ENCODE assay signal across 1 cellular context in the genomic region with DNA sequence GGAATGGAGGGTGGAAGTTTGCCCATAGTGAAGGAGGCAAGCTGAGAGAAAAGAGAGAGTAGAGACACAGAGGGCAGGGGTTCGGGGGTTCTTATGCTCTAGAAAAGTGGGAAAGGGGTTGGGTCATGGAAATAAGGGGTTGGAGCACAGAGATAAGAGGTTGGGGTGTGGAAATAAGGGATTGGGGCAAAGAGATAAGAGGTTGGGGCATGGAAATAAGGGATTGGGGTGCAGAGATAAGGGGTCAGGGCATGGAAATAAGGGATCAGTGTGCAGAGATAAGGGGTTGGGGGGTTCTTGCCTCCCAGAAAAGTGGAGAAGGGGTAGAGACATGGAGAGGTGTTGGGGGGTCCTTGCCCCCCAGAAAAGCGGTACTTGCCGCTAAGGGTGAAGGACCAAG.
TF ChIP-seq lines count a peak whose summit lies in the region.

No MANE protein-coding gene starts in this region.

TF ChIP-seq in K562, 482 proteins besides CTCF, POLR2A, EP300 and RAD21 (continued from another document and continues in another):
- TF ChIP-seq, protein P1, sequence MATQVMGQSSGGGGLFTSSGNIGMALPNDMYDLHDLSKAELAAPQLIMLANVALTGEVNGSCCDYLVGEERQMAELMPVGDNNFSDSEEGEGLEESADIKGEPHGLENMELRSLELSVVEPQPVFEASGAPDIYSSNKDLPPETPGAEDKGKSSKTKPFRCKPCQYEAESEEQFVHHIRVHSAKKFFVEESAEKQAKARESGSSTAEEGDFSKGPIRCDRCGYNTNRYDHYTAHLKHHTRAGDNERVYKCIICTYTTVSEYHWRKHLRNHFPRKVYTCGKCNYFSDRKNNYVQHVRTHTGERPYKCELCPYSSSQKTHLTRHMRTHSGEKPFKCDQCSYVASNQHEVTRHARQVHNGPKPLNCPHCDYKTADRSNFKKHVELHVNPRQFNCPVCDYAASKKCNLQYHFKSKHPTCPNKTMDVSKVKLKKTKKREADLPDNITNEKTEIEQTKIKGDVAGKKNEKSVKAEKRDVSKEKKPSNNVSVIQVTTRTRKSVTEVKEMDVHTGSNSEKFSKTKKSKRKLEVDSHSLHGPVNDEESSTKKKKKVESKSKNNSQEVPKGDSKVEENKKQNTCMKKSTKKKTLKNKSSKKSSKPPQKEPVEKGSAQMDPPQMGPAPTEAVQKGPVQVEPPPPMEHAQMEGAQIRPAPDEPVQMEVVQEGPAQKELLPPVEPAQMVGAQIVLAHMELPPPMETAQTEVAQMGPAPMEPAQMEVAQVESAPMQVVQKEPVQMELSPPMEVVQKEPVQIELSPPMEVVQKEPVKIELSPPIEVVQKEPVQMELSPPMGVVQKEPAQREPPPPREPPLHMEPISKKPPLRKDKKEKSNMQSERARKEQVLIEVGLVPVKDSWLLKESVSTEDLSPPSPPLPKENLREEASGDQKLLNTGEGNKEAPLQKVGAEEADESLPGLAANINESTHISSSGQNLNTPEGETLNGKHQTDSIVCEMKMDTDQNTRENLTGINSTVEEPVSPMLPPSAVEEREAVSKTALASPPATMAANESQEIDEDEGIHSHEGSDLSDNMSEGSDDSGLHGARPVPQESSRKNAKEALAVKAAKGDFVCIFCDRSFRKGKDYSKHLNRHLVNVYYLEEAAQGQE (CRISPR knock-in tag; IDR thresholded peaks at IDR 0.05; ENCODE audit: low read depth) = no peak
- TF ChIP-seq MED1 (CRISPR knock-in tag; IDR thresholded peaks at IDR 0.05; ENCODE audit: borderline replicate concordance) = no peak
- peak; percentile 86 for TF ChIP-seq NCOA4 (IDR thresholded peaks at IDR 0.05; ENCODE audit: partially characterized antibody)
- TF ChIP-seq, protein P2, sequence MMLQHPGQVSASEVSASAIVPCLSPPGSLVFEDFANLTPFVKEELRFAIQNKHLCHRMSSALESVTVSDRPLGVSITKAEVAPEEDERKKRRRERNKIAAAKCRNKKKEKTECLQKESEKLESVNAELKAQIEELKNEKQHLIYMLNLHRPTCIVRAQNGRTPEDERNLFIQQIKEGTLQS (IDR thresholded peaks at IDR 0.05) = 0 out of 2 replicates have a peak, but pooled peaks have one; percentile 13
- TF ChIP-seq, protein P2 (CRISPR knock-in tag; conservative IDR thresholded peaks at IDR 0.05) = no peak
- TF ChIP-seq, protein P3, sequence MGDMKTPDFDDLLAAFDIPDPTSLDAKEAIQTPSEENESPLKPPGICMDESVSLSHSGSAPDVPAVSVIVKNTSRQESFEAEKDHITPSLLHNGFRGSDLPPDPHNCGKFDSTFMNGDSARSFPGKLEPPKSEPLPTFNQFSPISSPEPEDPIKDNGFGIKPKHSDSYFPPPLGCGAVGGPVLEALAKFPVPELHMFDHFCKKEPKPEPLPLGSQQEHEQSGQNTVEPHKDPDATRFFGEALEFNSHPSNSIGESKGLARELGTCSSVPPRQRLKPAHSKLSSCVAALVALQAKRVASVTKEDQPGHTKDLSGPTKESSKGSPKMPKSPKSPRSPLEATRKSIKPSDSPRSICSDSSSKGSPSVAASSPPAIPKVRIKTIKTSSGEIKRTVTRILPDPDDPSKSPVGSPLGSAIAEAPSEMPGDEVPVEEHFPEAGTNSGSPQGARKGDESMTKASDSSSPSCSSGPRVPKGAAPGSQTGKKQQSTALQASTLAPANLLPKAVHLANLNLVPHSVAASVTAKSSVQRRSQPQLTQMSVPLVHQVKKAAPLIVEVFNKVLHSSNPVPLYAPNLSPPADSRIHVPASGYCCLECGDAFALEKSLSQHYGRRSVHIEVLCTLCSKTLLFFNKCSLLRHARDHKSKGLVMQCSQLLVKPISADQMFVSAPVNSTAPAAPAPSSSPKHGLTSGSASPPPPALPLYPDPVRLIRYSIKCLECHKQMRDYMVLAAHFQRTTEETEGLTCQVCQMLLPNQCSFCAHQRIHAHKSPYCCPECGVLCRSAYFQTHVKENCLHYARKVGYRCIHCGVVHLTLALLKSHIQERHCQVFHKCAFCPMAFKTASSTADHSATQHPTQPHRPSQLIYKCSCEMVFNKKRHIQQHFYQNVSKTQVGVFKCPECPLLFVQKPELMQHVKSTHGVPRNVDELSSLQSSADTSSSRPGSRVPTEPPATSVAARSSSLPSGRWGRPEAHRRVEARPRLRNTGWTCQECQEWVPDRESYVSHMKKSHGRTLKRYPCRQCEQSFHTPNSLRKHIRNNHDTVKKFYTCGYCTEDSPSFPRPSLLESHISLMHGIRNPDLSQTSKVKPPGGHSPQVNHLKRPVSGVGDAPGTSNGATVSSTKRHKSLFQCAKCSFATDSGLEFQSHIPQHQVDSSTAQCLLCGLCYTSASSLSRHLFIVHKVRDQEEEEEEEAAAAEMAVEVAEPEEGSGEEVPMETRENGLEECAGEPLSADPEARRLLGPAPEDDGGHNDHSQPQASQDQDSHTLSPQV (IDR thresholded peaks at IDR 0.05) = no peak
- no peak for TF ChIP-seq TAF15 (IDR thresholded peaks at IDR 0.05; ENCODE audit: low read depth, low read length)
- no peak for TF ChIP-seq NFXL1 (CRISPR knock-in tag; IDR thresholded peaks at IDR 0.05)
- no peak for TF ChIP-seq ASH1L (IDR thresholded peaks at IDR 0.05; ENCODE audit: borderline replicate concordance, low read depth, partially characterized antibody)
- TF ChIP-seq KAT2B (IDR thresholded peaks at IDR 0.05; ENCODE audit: low read depth, low read length) = no peak
- TF ChIP-seq ARID3A (IDR thresholded peaks at IDR 0.05; ENCODE audit: borderline replicate concordance, low read depth, low read length) = no peak
- no peak for TF ChIP-seq U2AF1 (optimal IDR thresholded peaks at IDR 0.05; ENCODE audit: low read depth, low read length)
- peak; percentile 93 for TF ChIP-seq MTA1 (IDR thresholded peaks at IDR 0.05; ENCODE audit: borderline replicate concordance)
- no peak for TF ChIP-seq ESRRB (CRISPR knock-in tag; IDR thresholded peaks at IDR 0.05; ENCODE audit: borderline replicate concordance)
- no peak for TF ChIP-seq PATZ1 (CRISPR knock-in tag; IDR thresholded peaks at IDR 0.05; ENCODE audit: borderline replicate concordance)
- TF ChIP-seq, protein P4, sequence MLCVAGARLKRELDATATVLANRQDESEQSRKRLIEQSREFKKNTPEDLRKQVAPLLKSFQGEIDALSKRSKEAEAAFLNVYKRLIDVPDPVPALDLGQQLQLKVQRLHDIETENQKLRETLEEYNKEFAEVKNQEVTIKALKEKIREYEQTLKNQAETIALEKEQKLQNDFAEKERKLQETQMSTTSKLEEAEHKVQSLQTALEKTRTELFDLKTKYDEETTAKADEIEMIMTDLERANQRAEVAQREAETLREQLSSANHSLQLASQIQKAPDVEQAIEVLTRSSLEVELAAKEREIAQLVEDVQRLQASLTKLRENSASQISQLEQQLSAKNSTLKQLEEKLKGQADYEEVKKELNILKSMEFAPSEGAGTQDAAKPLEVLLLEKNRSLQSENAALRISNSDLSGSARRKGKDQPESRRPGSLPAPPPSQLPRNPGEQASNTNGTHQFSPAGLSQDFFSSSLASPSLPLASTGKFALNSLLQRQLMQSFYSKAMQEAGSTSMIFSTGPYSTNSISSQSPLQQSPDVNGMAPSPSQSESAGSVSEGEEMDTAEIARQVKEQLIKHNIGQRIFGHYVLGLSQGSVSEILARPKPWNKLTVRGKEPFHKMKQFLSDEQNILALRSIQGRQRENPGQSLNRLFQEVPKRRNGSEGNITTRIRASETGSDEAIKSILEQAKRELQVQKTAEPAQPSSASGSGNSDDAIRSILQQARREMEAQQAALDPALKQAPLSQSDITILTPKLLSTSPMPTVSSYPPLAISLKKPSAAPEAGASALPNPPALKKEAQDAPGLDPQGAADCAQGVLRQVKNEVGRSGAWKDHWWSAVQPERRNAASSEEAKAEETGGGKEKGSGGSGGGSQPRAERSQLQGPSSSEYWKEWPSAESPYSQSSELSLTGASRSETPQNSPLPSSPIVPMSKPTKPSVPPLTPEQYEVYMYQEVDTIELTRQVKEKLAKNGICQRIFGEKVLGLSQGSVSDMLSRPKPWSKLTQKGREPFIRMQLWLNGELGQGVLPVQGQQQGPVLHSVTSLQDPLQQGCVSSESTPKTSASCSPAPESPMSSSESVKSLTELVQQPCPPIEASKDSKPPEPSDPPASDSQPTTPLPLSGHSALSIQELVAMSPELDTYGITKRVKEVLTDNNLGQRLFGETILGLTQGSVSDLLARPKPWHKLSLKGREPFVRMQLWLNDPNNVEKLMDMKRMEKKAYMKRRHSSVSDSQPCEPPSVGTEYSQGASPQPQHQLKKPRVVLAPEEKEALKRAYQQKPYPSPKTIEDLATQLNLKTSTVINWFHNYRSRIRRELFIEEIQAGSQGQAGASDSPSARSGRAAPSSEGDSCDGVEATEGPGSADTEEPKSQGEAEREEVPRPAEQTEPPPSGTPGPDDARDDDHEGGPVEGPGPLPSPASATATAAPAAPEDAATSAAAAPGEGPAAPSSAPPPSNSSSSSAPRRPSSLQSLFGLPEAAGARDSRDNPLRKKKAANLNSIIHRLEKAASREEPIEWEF (CRISPR knock-in tag; IDR thresholded peaks at IDR 0.05) = no peak
- no peak for TF ChIP-seq ZC3H4 (CRISPR knock-in tag; IDR thresholded peaks at IDR 0.05; ENCODE audit: borderline replicate concordance)
- TF ChIP-seq ZNF23 (CRISPR knock-in tag; IDR thresholded peaks at IDR 0.05) = no peak
- no peak for TF ChIP-seq NR3C1 (CRISPR knock-in tag; IDR thresholded peaks at IDR 0.05)
- no peak for TF ChIP-seq DIDO1 (tag; IDR thresholded peaks at IDR 0.05; ENCODE audit: low read depth)
- no peak for TF ChIP-seq SP1 (CRISPR knock-in tag; IDR thresholded peaks at IDR 0.05)
- TF ChIP-seq KLF6 (CRISPR knock-in tag; IDR thresholded peaks at IDR 0.05; ENCODE audit: borderline replicate concordance) = no peak
- peak; percentile 98 for TF ChIP-seq CC2D1A (IDR thresholded peaks at IDR 0.05)
- TF ChIP-seq TFE3 (CRISPR knock-in tag; IDR thresholded peaks at IDR 0.05) = no peak
- TF ChIP-seq THRA (IDR thresholded peaks at IDR 0.05) = no peak
- TF ChIP-seq POLR2H (tag; IDR thresholded peaks at IDR 0.05; ENCODE audit: low read depth) = no peak
- peak; percentile 99 for TF ChIP-seq MTA2 (IDR thresholded peaks at IDR 0.05; ENCODE audit: low read depth)
- no peak for TF ChIP-seq ZC3H11A (IDR thresholded peaks at IDR 0.05; ENCODE audit: low read depth, low read length)
- TF ChIP-seq HMG20A (CRISPR knock-in tag; conservative IDR thresholded peaks at IDR 0.05) = no peak
- TF ChIP-seq TBL1XR1 (IDR thresholded peaks at IDR 0.05; ENCODE audit: low read length in 2 of 2) = no peak
- TF ChIP-seq ZFPM2 (CRISPR knock-in tag; IDR thresholded peaks at IDR 0.05) = no peak
- no peak for TF ChIP-seq MXD1 (CRISPR knock-in tag; IDR thresholded peaks at IDR 0.05; ENCODE audit: borderline replicate concordance, poor library complexity, severe bottlenecking)
